In genomic region chr10:11560076-11560709, GRCh38 we compare ENCODE assay signal across 9 cellular contexts. TPM values are rescaled to one million over a fixed set of nuclear protein-coding genes. Genes with fewer than 3 reads are reported as not detected.
DNase-seq lines count a peak whose midpoint lies in the region; ATAC-seq, FAIRE-seq and TF ChIP-seq lines count a peak whose summit lies in the region.
"Had no signal": no experiment of that assay in that cellular context is flagged by ENCODE, and none has a peak within 500 bp of the region (broad histone marks: within the 10 kb centered on the region; RNA-seq: fewer than 3 reads in every experiment).

No MANE protein-coding gene starts in this region.

- H3K36me3 Mint-ChIP-seq in mesothelial cell of epicardium: peaks cover 34% of the 10 kb centered on the region

- intact Hi-C loops in K562 (cut with micrococcal nuclease): no loop called here

- in situ Hi-C loops in K562 (cut with MboI): no loop called here

- FAIRE-seq in K562 (lab: Jason Lieb, UNC): peak; percentile 11

- H3K9me3 Mint-ChIP-seq in mesothelial cell of epicardium: peaks cover 32% of the 10 kb centered on the region

- peaks cover 0 to 14% (median 0%) of the 10 kb centered on the region in 11 experiments; a peak in 2 of 22 replicates for H4K20me1 ChIP-seq in BLaER1 treated with 17β-estradiol and CSF1 and Interleukin-3, amounts not matched to agents 10 nM and 100 nM
- H4K20me1 ChIP-seq in K562 (replicated peaks; ENCODE audit: control insufficient read depth, insufficient read depth, low read length): no peaks in the 10 kb centered on the region

- TF ChIP-seq RAD21 in K562 (CRISPR knock-in tag; conservative IDR thresholded peaks at IDR 0.05 in 1 of 2, IDR thresholded peaks at IDR 0.05 in 1 of 2): no peak

- no peaks in the 10 kb centered on the region for H3K9me1 ChIP-seq in K562 (ENCODE audit: control insufficient read depth, insufficient read depth, low read length)

- H3K4me1 ChIP-seq in BLaER1 treated with 17β-estradiol and CSF1 and Interleukin-3, amounts not matched to agents 10 nM and 100 nM: peaks cover 14 to 27% (median 21%) of the 10 kb centered on the region in 10 experiments
- H3K4me1 ChIP-seq in K562 (replicated peaks in 1 of 2; ENCODE audit: control insufficient read depth in 2 of 2, insufficient read depth in 2 of 2, low read length in 2 of 2) (peaks cover 0 to 5% of the 10 kb centered on the region in 2 experiments; a peak in 3 of 5 replicates), foreskin keratinocyte (no peaks in the 10 kb centered on the region)
- H3K4me1 ChIP-seq: SJSA1 had no signal

- BruUV-seq in K562 (replicated peaks; lab: Mats Ljungman, UMichigan): no TSS peak

- 59% methylated on average over 4 of the region's 4 CpGs for WGBS in K562 (ENCODE audit: insufficient coverage, low coverage, missing lambda C conversion rate)

- peak overlapping the region; percentile 17 to 68 (median 54); a peak in 19 of 22 replicates for H3K4me2 ChIP-seq in BLaER1 treated with 17β-estradiol and CSF1 and Interleukin-3, amounts not matched to agents 10 nM and 100 nM
- H3K4me2 ChIP-seq in K562 (ENCODE audit: insufficient read depth, low read length): no peak overlapping the region; the same call in 1 of the 2 replicates

- H3K4me1 Mint-ChIP-seq in mesothelial cell of epicardium: peaks cover 16% of the 10 kb centered on the region

- no peaks in the 10 kb centered on the region for H3K27me3 Mint-ChIP-seq in mesothelial cell of epicardium (ENCODE audit: low read depth)

- peak overlapping the region in 7 of 11 experiments; percentile 66 to 80 (median 75); a peak in 16 of 22 replicates for H3K27ac ChIP-seq in BLaER1 treated with 17β-estradiol and CSF1 and Interleukin-3, amounts not matched to agents 10 nM and 100 nM
- H3K27ac ChIP-seq in K562 (ENCODE audit: extremely low read depth, low read depth, low read length): no peak overlapping the region
- no peak overlapping the region for H3K27ac ChIP-seq in foreskin keratinocyte
- H3K27ac ChIP-seq: SJSA1 had no signal

- H3K27ac Mint-ChIP-seq in mesothelial cell of epicardium: no peak overlapping the region

- no peak overlapping the region for H2AFZ ChIP-seq in K562 (ENCODE audit: low read depth, low read length)

- no peak overlapping the region for H3K4me3 ChIP-seq in BLaER1 treated with 17β-estradiol and CSF1 and Interleukin-3, amounts not matched to agents 10 nM and 100 nM
- no peak overlapping the region for H3K4me3 ChIP-seq in K562
- H3K4me3 ChIP-seq: SJSA1 had no signal

- TF ChIP-seq POLR2A in K562 (conservative IDR thresholded peaks at IDR 0.05): no peak

- H3K9me3 ChIP-seq in BLaER1 treated with 17β-estradiol and CSF1 and Interleukin-3, amounts not matched to agents 10 nM and 100 nM (replicated peaks in 1 of 11): peaks cover 0 to 50% (median 41%) of the 10 kb centered on the region in 11 experiments; a peak in 19 of 22 replicates
- H3K9me3 ChIP-seq in K562 (replicated peaks; ENCODE audit: control insufficient read depth, insufficient read depth, low read depth, low read length): peaks cover 2% of the 10 kb centered on the region; the same call in 1 of the 2 replicates
- H3K9me3 ChIP-seq: SJSA1 had no signal

- peak overlapping the region in 4 of 11 experiments; percentile 21 to 56 (median 53); a peak in 7 of 22 replicates for H3K9ac ChIP-seq in BLaER1 treated with 17β-estradiol and CSF1 and Interleukin-3, amounts not matched to agents 10 nM and 100 nM
- H3K9ac ChIP-seq in K562 (ENCODE audit: insufficient read depth in 1 of 2, low read depth in 2 of 2, low read length in 2 of 2): no peak overlapping the region

- peaks cover 7 to 44% (median 23%) of the 10 kb centered on the region in 11 experiments; a peak in 19 of 22 replicates for H3K36me3 ChIP-seq in BLaER1 treated with 17β-estradiol and CSF1 and Interleukin-3, amounts not matched to agents 10 nM and 100 nM
- peaks cover 14% of the 10 kb centered on the region; the same call in 2 of the 3 replicates for H3K36me3 ChIP-seq in K562 (ENCODE audit: control insufficient read depth, insufficient read depth, low read length)
- H3K36me3 ChIP-seq: SJSA1 had no signal

- peak; percentile 61 for ATAC-seq in GM19468 (IDR thresholded peaks at IDR 0.05; ENCODE audit: extremely low read depth, unreplicated experiment)
- ATAC-seq in HG03342 (IDR thresholded peaks at IDR 0.05; ENCODE audit: unreplicated experiment): peak; percentile 84
- ATAC-seq in K562: peak; percentile 61
- no peak for ATAC-seq in foreskin keratinocyte

- POLR2A ChIA-PET in K562 (lab: Yijun Ruan, JAX): interaction anchor here (0.6 to 1.5 kb wide), 4 partner anchors 10 to 20 kb away, joined by 3 to 4 read pairs (median 3); no protein-coding TSS in a partner anchor

- CTCF ChIA-PET in K562 (lab: Yijun Ruan, JAX; ENCODE audit: low intra/inter-chr PET ratio): no interaction called here

- DNase-seq in K562 (ENCODE audit: extremely low read depth in 1 of 4, low spot score in 3 of 4) (no peak), SK-N-DZ (ENCODE audit: low spot score) (no peak), foreskin keratinocyte (no peak), mesothelial cell of epicardium (ENCODE audit: low spot score in 2 of 2, unreplicated experiment in 2 of 2) (no peak)
- DNase-seq in activated naive CD4-positive, alpha-beta T cell treated with anti-CD3 and anti-CD28 coated beads, Interleukin-2, amount 50 U/mL, for 16 hours: no peak

- no peak overlapping the region for H3K4me3 Mint-ChIP-seq in mesothelial cell of epicardium

- no peak for TF ChIP-seq EP300 in K562 (IDR thresholded peaks at IDR 0.05; ENCODE audit: low read length)

- H3K27me3 ChIP-seq in BLaER1 treated with 17β-estradiol and CSF1 and Interleukin-3, amounts not matched to agents 10 nM and 100 nM: no peaks in the 10 kb centered on the region
- H3K27me3 ChIP-seq in K562 (ENCODE audit: control insufficient read depth in 2 of 2, insufficient read depth in 2 of 2, low read length in 2 of 2) (no peaks in the 10 kb centered on the region), foreskin keratinocyte (no peaks in the 10 kb centered on the region)
- H3K27me3 ChIP-seq: SJSA1 had no signal

- TF ChIP-seq CTCF in K562 (IDR thresholded peaks at IDR 0.05 in 2 of 3, conservative IDR thresholded peaks at IDR 0.05 in 1 of 3; ENCODE audit: insufficient read depth in 2 of 3, low read depth in 1 of 3, low read length in 3 of 3) (no peak), foreskin keratinocyte (conservative IDR thresholded peaks at IDR 0.05) (no peak), mesothelial cell of epicardium (IDR thresholded peaks at IDR 0.05; ENCODE audit: unreplicated experiment) (no peak)

- H3K79me2 ChIP-seq in K562 (ENCODE audit: control insufficient read depth, insufficient read depth, low read length): peaks cover 90% of the 10 kb centered on the region

TF ChIP-seq in K562, 482 proteins besides CTCF, POLR2A, EP300 and RAD21 (continues in another document):
- no peak for TF ChIP-seq MIER1 (IDR thresholded peaks at IDR 0.05; ENCODE audit: low read depth)
- TF ChIP-seq SMARCA4 (IDR thresholded peaks at IDR 0.05): 0 out of 2 replicates have a peak, but pooled peaks have one; percentile 18
- TF ChIP-seq CEBPG (CRISPR knock-in tag; IDR thresholded peaks at IDR 0.05): no peak
- TF ChIP-seq CEBPG (tag; conservative IDR thresholded peaks at IDR 0.05 in 1 of 2, IDR thresholded peaks at IDR 0.05 in 1 of 2): peak; percentile 38 to 51; a peak in 3 of 4 replicates
- peak; percentile 81 for TF ChIP-seq VEZF1 (CRISPR knock-in tag; IDR thresholded peaks at IDR 0.05)
- TF ChIP-seq HMBOX1 (IDR thresholded peaks at IDR 0.05): 0 out of 2 replicates have a peak, but pooled peaks have one; percentile 27

RNA-seq across cellular contexts. Expression of gene USP6NL, which starts 51.3 kb away (rescaled TPM):
- 21.7 and 68.0 TPM in 2 replicates for total RNA-seq in K562 (2011; cell fraction: chromatin; rRNA removed; ENCODE audit: low replicate concordance)
- 11.3 and 18.0 TPM in 2 replicates for total RNA-seq in K562 (2011; cell fraction: nucleolus; rRNA removed)
- 45.8 and 75.7 TPM in 2 replicates for total RNA-seq in K562 (2011; cell fraction: nucleoplasm; rRNA removed)
- total RNA-seq in K562 (2014; rRNA removed) (19.8 and 24.0 TPM in 2 replicates), K562 (2014; rRNA removed; fragmentation: Illumina TruSeq; extraction: Trizol) (20.4 and 23.6 TPM in 2 replicates), K562 (2015; rRNA removed; fragmentation: Illumina TruSeq; extraction: Trizol) (22.1 and 24.5 TPM in 2 replicates), K562 (2021) (25.1 and 26.6 TPM in 2 replicates), foreskin keratinocyte (12.5 and 13.1 TPM in 2 replicates), mesothelial cell of epicardium (34.8 to 36.4 TPM (median 35.8 TPM) in 3 replicates)
- polyA plus RNA-seq in K562 (2011; rRNA removed) (11.5 and 16.8 TPM in 2 replicates), K562 (2014; fragmentation: Illumina TruSeq; extraction: Trizol) (20.0 and 22.0 TPM in 2 replicates), K562 (2014; fragmentation: Nextera tagmentation; extraction: Ambion mirVana) (1 to 10 TPM; 3.2 to 3.8 TPM), K562 (2014; rRNA removed) (17.0 and 17.8 TPM in 2 replicates), foreskin keratinocyte (5.0 and 5.1 TPM in 2 replicates)
- polyA plus RNA-seq in K562 (2011; cell fraction: cytosol; rRNA removed): 10.2 and 10.7 TPM in 2 replicates
- polyA plus RNA-seq in K562 (2011; cell fraction: nucleus; rRNA removed): 22.8 and 27.5 TPM in 2 replicates
- polyA plus RNA-seq in K562 (2012): 20.8 and 21.4 TPM in 2 replicates
- polyA minus RNA-seq in K562 (2011; rRNA and poly(A)+ RNA removed): 19.0 and 21.8 TPM in 2 replicates
- polyA minus RNA-seq in K562 (2011; cell fraction: cytosol; rRNA and poly(A)+ RNA removed): 8.5 and 11.0 TPM in 2 replicates
- polyA minus RNA-seq in K562 (2011; cell fraction: nucleus; rRNA and poly(A)+ RNA removed): 20.2 and 24.8 TPM in 2 replicates
- polyA plus RNA-seq in SK-N-DZ (2014; cell fraction: cytosol; rRNA removed): 15.8 and 19.0 TPM in 2 replicates
- 12.5 and 13.6 TPM in 2 replicates for polyA plus RNA-seq in SK-N-DZ (2014; cell fraction: nucleus; rRNA removed)

Comparison
In these comparisons a context has a peak if more than half of its experiments do, and no peak if none do; other contexts are left out.
1. H3K27ac ChIP-seq: peak in BLaER1 treated with 17β-estradiol and CSF1 and Interleukin-3, amounts not matched to agents 10 nM and 100 nM (7 of 11); none in K562 (single experiment) and foreskin keratinocyte (single experiment).